Comparison of ENCODE assay signal across 20 cellular contexts in genomic region chr7:24865994-24866615, GRCh38.
DNase-seq lines count a peak whose midpoint lies in the region; ATAC-seq, FAIRE-seq and TF ChIP-seq lines count a peak whose summit lies in the region.
"Had no signal": no experiment of that assay in that cellular context is flagged by ENCODE, and none has a peak within 500 bp of the region (broad histone marks: within the 10 kb centered on the region; RNA-seq: fewer than 3 reads in every experiment).

No MANE protein-coding gene starts in this region.

- no peaks in the 10 kb centered on the region for H3K27me3 Mint-ChIP-seq in activated T-cell treated with anti-CD3 and anti-CD28 coated beads, Interleukin-2, amount 50 U/mL, for 24 hours
- no peaks in the 10 kb centered on the region for H3K27me3 Mint-ChIP-seq in stimulated activated naive CD8-positive, alpha-beta T cell treated with anti-CD3 and anti-CD28 coated beads, Interleukin-15, amount 100 ng/mL, for 72 hours
- H3K27me3 Mint-ChIP-seq: naive thymus-derived CD4-positive, alpha-beta T cell had no signal

- DNase-seq in stimulated activated CD4-positive, alpha-beta T cell treated with anti-CD3 and anti-CD28 coated beads, Interleukin-15, amount 100 ng/mL, for 24 hours: peak; percentile 59
- no peak for DNase-seq in stimulated activated CD4-positive, alpha-beta T cell treated with anti-CD3 and anti-CD28 coated beads, Interleukin-4, amount 100 ng/mL, for 1 hour
- DNase-seq in activated T-cell treated with anti-CD3 and anti-CD28 coated beads, Interleukin-2, amount 50 U/mL, for 24 hours: peak; percentile 53
- DNase-seq in foreskin melanocyte (peak; percentile 79), pons (ENCODE audit: low spot score) (no peak), H54 (ENCODE audit: insufficient read length, low spot score) (no peak)
- DNase-seq in stimulated activated naive CD8-positive, alpha-beta T cell treated with anti-CD3 and anti-CD28 coated beads, Interleukin-15, amount 100 ng/mL, for 72 hours: peak; percentile 48 to 73
- DNase-seq: anterior cingulate cortex; central memory CD4-positive, alpha-beta T cell; erythroblast; kidney glomerular epithelial cell; NCI-H1417 treated with DMSO at 0.1 percent for 48 hours; NCI-H748 treated with DMSO at 0.1 percent for 48 hours; ovary; SHP77; upper lobe of right lung; WERI-Rb-1 had no signal

- H3K4me1 Mint-ChIP-seq in activated T-cell treated with anti-CD3 and anti-CD28 coated beads, Interleukin-2, amount 50 U/mL, for 24 hours (ENCODE audit: low read depth): peaks cover 59% of the 10 kb centered on the region
- H3K4me1 Mint-ChIP-seq in stimulated activated naive CD8-positive, alpha-beta T cell treated with anti-CD3 and anti-CD28 coated beads, Interleukin-15, amount 100 ng/mL, for 72 hours: peaks cover 39% of the 10 kb centered on the region

- H3K4me3 Mint-ChIP-seq in activated T-cell treated with anti-CD3 and anti-CD28 coated beads, Interleukin-2, amount 50 U/mL, for 24 hours: peak overlapping the region; percentile 64
- peak overlapping the region; percentile 54 to 73 for H3K4me3 Mint-ChIP-seq in stimulated activated naive CD8-positive, alpha-beta T cell treated with anti-CD3 and anti-CD28 coated beads, Interleukin-15, amount 100 ng/mL, for 72 hours

- FAIRE-seq in H54 (lab: Jason Lieb, UNC): no peak
- FAIRE-seq: frontal cortex, HepG2 had no signal

- peaks cover 3% of the 10 kb centered on the region for H3K9me3 Mint-ChIP-seq in activated T-cell treated with anti-CD3 and anti-CD28 coated beads, Interleukin-2, amount 50 U/mL, for 24 hours
- H3K9me3 Mint-ChIP-seq in stimulated activated naive CD8-positive, alpha-beta T cell treated with anti-CD3 and anti-CD28 coated beads, Interleukin-15, amount 100 ng/mL, for 72 hours: no peaks in the 10 kb centered on the region
- H3K9me3 Mint-ChIP-seq: naive thymus-derived CD4-positive, alpha-beta T cell had no signal

- TF ChIP-seq POLR2A in H54 (IDR thresholded peaks at IDR 0.05; ENCODE audit: low read depth, low read length): no peak

- H3K36me3 Mint-ChIP-seq in activated T-cell treated with anti-CD3 and anti-CD28 coated beads, Interleukin-2, amount 50 U/mL, for 24 hours (ENCODE audit: low read depth): peaks cover 91% of the 10 kb centered on the region

- peak overlapping the region; percentile 98 for H3K27ac Mint-ChIP-seq in activated T-cell treated with anti-CD3 and anti-CD28 coated beads, Interleukin-2, amount 50 U/mL, for 24 hours
- H3K27ac Mint-ChIP-seq in stimulated activated naive CD8-positive, alpha-beta T cell treated with anti-CD3 and anti-CD28 coated beads, Interleukin-15, amount 100 ng/mL, for 72 hours: peak overlapping the region; percentile 73 to 95

- peak; percentile 97 for ATAC-seq in stimulated activated naive CD8-positive, alpha-beta T cell treated with anti-CD3 and anti-CD28 coated beads, Interleukin-15, amount 100 ng/mL, for 72 hours
- ATAC-seq: HepG2; naive thymus-derived CD4-positive, alpha-beta T cell; upper lobe of right lung had no signal

Comparison
In these comparisons a context has a peak if more than half of its experiments do, and no peak if none do; other contexts are left out.
1. DNase-seq: peak in stimulated activated CD4-positive, alpha-beta T cell treated with anti-CD3 and anti-CD28 coated beads, Interleukin-15, amount 100 ng/mL, for 24 hours (single experiment), activated T-cell treated with anti-CD3 and anti-CD28 coated beads, Interleukin-2, amount 50 U/mL, for 24 hours (single experiment), foreskin melanocyte (single experiment) and stimulated activated naive CD8-positive, alpha-beta T cell treated with anti-CD3 and anti-CD28 coated beads, Interleukin-15, amount 100 ng/mL, for 72 hours (2 of 2); none in stimulated activated CD4-positive, alpha-beta T cell treated with anti-CD3 and anti-CD28 coated beads, Interleukin-4, amount 100 ng/mL, for 1 hour (single experiment), pons (single experiment) and H54 (single experiment).